23 cellular contexts compared by ENCODE assay signal in the genomic region with DNA sequence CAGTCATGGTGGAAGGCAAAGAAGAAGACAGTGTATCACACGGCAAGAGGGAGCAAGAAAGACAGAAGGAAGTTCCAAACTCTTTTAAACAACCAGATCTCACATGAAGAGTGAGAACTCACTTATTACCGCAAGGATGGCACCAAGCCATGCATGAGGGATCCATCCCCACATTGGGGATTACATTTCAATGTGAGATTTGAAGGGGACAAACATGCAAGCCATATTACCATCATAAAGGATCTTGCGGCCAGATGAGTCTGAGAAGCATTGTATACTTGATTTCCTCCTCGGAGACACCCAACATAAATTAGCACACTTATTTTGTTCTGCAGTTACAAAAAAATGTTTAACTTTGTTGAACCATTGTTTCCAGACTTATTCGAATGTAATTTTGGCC.
DNase-seq lines count a peak whose midpoint lies in the region; ATAC-seq, FAIRE-seq and TF ChIP-seq lines count a peak whose summit lies in the region.
"Had no signal": no experiment of that assay in that cellular context is flagged by ENCODE, and none has a peak within 500 bp of the region (broad histone marks: within the 10 kb centered on the region; RNA-seq: fewer than 3 reads in every experiment).

No MANE protein-coding gene starts in this region.

- no peaks in the 10 kb centered on the region for H3K9me3 Mint-ChIP-seq in activated CD4-positive, alpha-beta T cell treated with anti-CD3 and anti-CD28 coated beads, Interleukin-2, amount 10 ng/mL, durations not matched to agents 24 days and 14 days
- H3K9me3 Mint-ChIP-seq in activated CD8-positive, alpha-beta T cell treated with anti-CD3 and anti-CD28 coated beads, Interleukin-2, amount 10 ng/mL, durations not matched to agents 7 days and 5 days (ENCODE audit: insufficient read depth), result no peaks in the 10 kb centered on the region
- H3K9me3 Mint-ChIP-seq: CD4-positive, alpha-beta T cell; CD8-positive, alpha-beta memory T cell had no signal

- H3K4me1 ChIP-seq in DND-41 (ENCODE audit: insufficient read depth, low read length), result peaks cover 29% of the 10 kb centered on the region
- H3K4me1 ChIP-seq in HAP-1, result peaks cover 19% of the 10 kb centered on the region
- peaks cover 0 to 12% (median 10%) of the 10 kb centered on the region in 4 experiments; a peak in 6 of 7 replicates for H3K4me1 ChIP-seq in H1 (replicated peaks in 1 of 4; ENCODE audit: control insufficient read depth in 3 of 4, insufficient read depth in 4 of 4, low read length in 3 of 4)
- peaks cover 2 to 8% of the 10 kb centered on the region in 2 donors for H3K4me1 ChIP-seq in neuronal stem cell (ENCODE audit: control insufficient read depth in 2 of 2, insufficient read depth in 1 of 2, low read depth in 1 of 2, low read length in 2 of 2)
- H3K4me1 ChIP-seq: BE2C had no signal

- no peak overlapping the region for H2BK15ac ChIP-seq in H1 (ENCODE audit: low read length)
- H2BK15ac ChIP-seq in neuronal stem cell (ENCODE audit: low read length), result no peak overlapping the region

- no peak overlapping the region for H2BK20ac ChIP-seq in H1 (ENCODE audit: low read length)

- no peak for TF ChIP-seq POLR2A in H1 (IDR thresholded peaks at IDR 0.05; ENCODE audit: control extremely low read depth in 1 of 2, low read depth in 2 of 2, low read length in 2 of 2)

- 82% methylated on average over 5 of the region's 5 CpGs; no CpG with 5 or more reads in 1 of the 2 experiments for WGBS in H1 (ENCODE audit: extremely low coverage in 1 of 2, insufficient coverage in 1 of 2, insufficient read length in 1 of 2, insufficient replicate concordance in 2 of 2, low coverage in 1 of 2, low lambda C conversion rate in 2 of 2, missing lambda C conversion rate in 1 of 2), 2 experiments
- no CpG with 5 or more reads among the region's 5 CpGs for WGBS in neuronal stem cell (ENCODE audit: extremely low coverage in 2 of 2, insufficient read length in 2 of 2, insufficient replicate concordance in 1 of 2), 2 donors

- no peaks in the 10 kb centered on the region for H3K23me2 ChIP-seq in H1 (ENCODE audit: low read depth, low read length)

- peaks cover 2% of the 10 kb centered on the region for H3K27me3 Mint-ChIP-seq in activated CD4-positive, alpha-beta T cell treated with anti-CD3 and anti-CD28 coated beads, Interleukin-2, amount 10 ng/mL, durations not matched to agents 24 days and 14 days
- H3K27me3 Mint-ChIP-seq in activated CD8-positive, alpha-beta T cell treated with anti-CD3 and anti-CD28 coated beads, Interleukin-2, amount 10 ng/mL, durations not matched to agents 7 days and 5 days (ENCODE audit: low read depth), result peaks cover 3% of the 10 kb centered on the region

- no peak for TF ChIP-seq CTCF in DND-41 (IDR thresholded peaks at IDR 0.05; ENCODE audit: borderline replicate concordance, extremely low read depth, low read length, poor library complexity, severe bottlenecking)
- TF ChIP-seq CTCF in H1 (IDR thresholded peaks at IDR 0.05; ENCODE audit: control extremely low read depth in 1 of 3, insufficient read depth in 1 of 3, low read depth in 1 of 3, low read length in 3 of 3), result no peak

- H2AK5ac ChIP-seq in H1 (ENCODE audit: low read depth, low read length) (no peak overlapping the region), neuronal stem cell (ENCODE audit: low read depth, low read length) (no peak overlapping the region)

- POLR2A ChIA-PET in H1 (lab: Charles Lee; ENCODE audit: partially characterized antibody), result interaction anchor here (0.6 kb wide), 1 partner anchor 12 kb away, joined by 3 read pairs; no protein-coding TSS in a partner anchor
- POLR2A ChIA-PET in activated CD8-positive, alpha-beta T cell treated with anti-CD3 and anti-CD28 coated beads, Interleukin-2, amount 10 ng/mL, durations not matched to agents 7 days and 5 days (lab: Charles Lee), result no interaction called here

- ATAC-seq in DND-41 (ENCODE audit: insufficient read depth, low read depth), result no peak
- no peak for ATAC-seq in activated CD8-positive, alpha-beta T cell treated with anti-CD3 and anti-CD28 coated beads, Interleukin-2, amount 10 ng/mL, durations not matched to agents 7 days and 5 days
- ATAC-seq: A549 had no signal

- H3K4me1 Mint-ChIP-seq in activated CD4-positive, alpha-beta T cell treated with anti-CD3 and anti-CD28 coated beads, Interleukin-2, amount 10 ng/mL, durations not matched to agents 24 days and 14 days, result peaks cover 2% of the 10 kb centered on the region
- H3K4me1 Mint-ChIP-seq in activated CD8-positive, alpha-beta T cell treated with anti-CD3 and anti-CD28 coated beads, Interleukin-2, amount 10 ng/mL, durations not matched to agents 7 days and 5 days (ENCODE audit: low read depth), result peaks cover 18% of the 10 kb centered on the region
- H3K4me1 Mint-ChIP-seq: CD8-positive, alpha-beta memory T cell had no signal

- H3K36me3 Mint-ChIP-seq in activated CD4-positive, alpha-beta T cell treated with anti-CD3 and anti-CD28 coated beads, Interleukin-2, amount 10 ng/mL, durations not matched to agents 24 days and 14 days (ENCODE audit: low read depth), result no peaks in the 10 kb centered on the region
- no peaks in the 10 kb centered on the region for H3K36me3 Mint-ChIP-seq in activated CD8-positive, alpha-beta T cell treated with anti-CD3 and anti-CD28 coated beads, Interleukin-2, amount 10 ng/mL, durations not matched to agents 7 days and 5 days (ENCODE audit: low read depth)
- H3K36me3 Mint-ChIP-seq: CD14-positive monocyte; CD8-positive, alpha-beta memory T cell had no signal

- no peak for TF ChIP-seq EP300 in H1 (IDR thresholded peaks at IDR 0.05; ENCODE audit: borderline replicate concordance in 1 of 2, low read depth in 2 of 2, low read length in 2 of 2)

- in situ Hi-C loops in HAP-1 (cut with MboI; ENCODE audit: low sequenced_read_pairs), result no loop called here

- DNase-seq in DND-41 (no peak), HAP-1 (ENCODE audit: low spot score in 2 of 2) (peak; percentile 59 to 78), H1 (ENCODE audit: low read depth in 1 of 2, low spot score in 2 of 2) (no peak), neuronal stem cell (ENCODE audit: low spot score) (no peak), GM03348 (ENCODE audit: low spot score) (no peak)
- DNase-seq in activated CD4-positive, alpha-beta T cell treated with anti-CD3 and anti-CD28 coated beads, Interleukin-2, amount 10 ng/mL, durations not matched to agents 24 days and 14 days, result no peak
- no peak for DNase-seq in activated CD8-positive, alpha-beta T cell treated with anti-CD3 and anti-CD28 coated beads, Interleukin-2, amount 10 ng/mL, durations not matched to agents 7 days and 5 days
- DNase-seq: 8988T; ACHN; AML-193; BE2C; CD4-positive, alpha-beta T cell; CD8-positive, alpha-beta memory T cell; DMS 273 treated with DMSO at 0.1 percent for 48 hours; DMS79; GF-D8; GM23248; HCEC 1CT had no signal

- no peak overlapping the region for H4K5ac ChIP-seq in H1 (ENCODE audit: insufficient read length, low read depth, low read length)

- H3K79me2 ChIP-seq in DND-41 (ENCODE audit: insufficient read depth, low read length) (no peaks in the 10 kb centered on the region), H1 (ENCODE audit: control insufficient read depth in 1 of 2, insufficient read depth in 2 of 2, low read length in 2 of 2) (no peaks in the 10 kb centered on the region)

- no peaks in the 10 kb centered on the region for H3K79me1 ChIP-seq in H1 (ENCODE audit: low read depth, low read length)
- no peaks in the 10 kb centered on the region for H3K79me1 ChIP-seq in neuronal stem cell (ENCODE audit: low read depth, low read length)

- FAIRE-seq in H1 (lab: Jason Lieb, UNC), result no peak
- FAIRE-seq: A549, D721Med, H54 had no signal

- no peak overlapping the region for H3K27ac ChIP-seq in DND-41 (ENCODE audit: low read length)
- H3K27ac ChIP-seq in H1 (ENCODE audit: low read depth, low read length), result no peak overlapping the region
- H3K27ac ChIP-seq in neuronal stem cell (replicated peaks; ENCODE audit: low read length), result no peak overlapping the region
- H3K27ac ChIP-seq: A549; BLaER1 treated with 17β-estradiol and CSF1 and Interleukin-3, amounts not matched to agents 10 nM and 100 nM; GM23248 had no signal

- CTCF ChIA-PET in H1 (lab: Charles Lee; ENCODE audit: partially characterized antibody), result interaction anchor here (0.6 kb wide), 1 partner anchor 13 kb away, joined by 3 read pairs; no protein-coding TSS in a partner anchor
- CTCF ChIA-PET in activated CD8-positive, alpha-beta T cell treated with anti-CD3 and anti-CD28 coated beads, Interleukin-2, amount 10 ng/mL, durations not matched to agents 7 days and 5 days (lab: Charles Lee), result no interaction called here

- H4K20me1 ChIP-seq in DND-41 (ENCODE audit: insufficient read depth, low read length), result no peaks in the 10 kb centered on the region
- no peaks in the 10 kb centered on the region for H4K20me1 ChIP-seq in H1 (replicated peaks in 1 of 2; ENCODE audit: control insufficient read depth in 1 of 2, insufficient read depth in 2 of 2, low read length in 2 of 2)
- H4K20me1 ChIP-seq: BLaER1 treated with 17β-estradiol and CSF1 and Interleukin-3, amounts not matched to agents 10 nM and 100 nM had no signal

- H3K23ac ChIP-seq in H1 (ENCODE audit: insufficient read length) (no peak overlapping the region), neuronal stem cell (ENCODE audit: low read depth, low read length, poor library complexity) (no peak overlapping the region)

- H2BK120ac ChIP-seq in H1 (replicated peaks; ENCODE audit: low read depth, low read length) (no peak overlapping the region), neuronal stem cell (ENCODE audit: low read depth, low read length) (no peak overlapping the region)

- H2BK12ac ChIP-seq in H1 (ENCODE audit: low read depth, low read length) (no peak overlapping the region), neuronal stem cell (ENCODE audit: low read length) (no peak overlapping the region)

- no peak overlapping the region for H3K27ac Mint-ChIP-seq in activated CD4-positive, alpha-beta T cell treated with anti-CD3 and anti-CD28 coated beads, Interleukin-2, amount 10 ng/mL, durations not matched to agents 24 days and 14 days
- H3K27ac Mint-ChIP-seq in activated CD8-positive, alpha-beta T cell treated with anti-CD3 and anti-CD28 coated beads, Interleukin-2, amount 10 ng/mL, durations not matched to agents 7 days and 5 days, result no peak overlapping the region
- H3K27ac Mint-ChIP-seq: CD14-positive monocyte; CD4-positive, alpha-beta T cell; CD8-positive, alpha-beta memory T cell had no signal

- H3K4me3 ChIP-seq in DND-41 (ENCODE audit: low read depth in 1 of 2, low read length in 2 of 2) (no peak overlapping the region), HAP-1 (no peak overlapping the region), H1 (ENCODE audit: extremely low read depth in 1 of 4, insufficient read depth in 2 of 4, low read depth in 3 of 4, low read length in 4 of 4) (no peak overlapping the region), neuronal stem cell (ENCODE audit: low read length in 2 of 2) (no peak overlapping the region)
- H3K4me3 ChIP-seq: A549; BLaER1 treated with 17β-estradiol and CSF1 and Interleukin-3, amounts not matched to agents 10 nM and 100 nM; GM23248 had no signal

- TF ChIP-seq RAD21 in H1 (IDR thresholded peaks at IDR 0.05 in 1 of 2, conservative IDR thresholded peaks at IDR 0.05 in 1 of 2; ENCODE audit: low read depth in 2 of 2, low read length in 2 of 2), result no peak

- H4K91ac ChIP-seq in H1 (replicated peaks; ENCODE audit: insufficient read length, low read length), result no peak overlapping the region
- no peak overlapping the region for H4K91ac ChIP-seq in neuronal stem cell (ENCODE audit: low read depth, low read length, poor library complexity)

- H3K27me3 ChIP-seq in DND-41 (ENCODE audit: insufficient read depth, low read length, poor library complexity), result no peaks in the 10 kb centered on the region
- no peaks in the 10 kb centered on the region for H3K27me3 ChIP-seq in HAP-1 (ENCODE audit: low read depth)
- no peaks in the 10 kb centered on the region for H3K27me3 ChIP-seq in H1 (replicated peaks in 1 of 4; ENCODE audit: control insufficient read depth in 3 of 4, extremely low read depth in 1 of 4, insufficient read depth in 3 of 4, low read length in 3 of 4)
- no peaks in the 10 kb centered on the region for H3K27me3 ChIP-seq in neuronal stem cell (ENCODE audit: control insufficient read depth in 3 of 3, insufficient read depth in 3 of 3, low read depth in 1 of 3, low read length in 3 of 3)
- H3K27me3 ChIP-seq: BE2C; BLaER1 treated with 17β-estradiol and CSF1 and Interleukin-3, amounts not matched to agents 10 nM and 100 nM had no signal

- no peak overlapping the region for H3K4ac ChIP-seq in H1 (replicated peaks; ENCODE audit: insufficient read length, low read depth, low read length)
- no peak overlapping the region for H3K4ac ChIP-seq in neuronal stem cell (ENCODE audit: low read length)

- no peak overlapping the region for H2BK5ac ChIP-seq in H1 (ENCODE audit: low read depth, low read length)
- H2BK5ac ChIP-seq in neuronal stem cell (ENCODE audit: low read length), result no peak overlapping the region

- H4K8ac ChIP-seq in H1 (ENCODE audit: extremely low read depth, insufficient read depth, low read length), result no peak overlapping the region
- H4K8ac ChIP-seq in neuronal stem cell (ENCODE audit: low read depth, low read length), result no peak overlapping the region

- H3K18ac ChIP-seq in H1 (ENCODE audit: extremely low read depth, low read length), result no peak overlapping the region
- H3K18ac ChIP-seq in neuronal stem cell (ENCODE audit: low read length), result no peak overlapping the region

- no peak overlapping the region for H3K9ac ChIP-seq in DND-41 (ENCODE audit: low read depth, low read length)
- H3K9ac ChIP-seq in H1 (replicated peaks in 1 of 4; ENCODE audit: extremely low read depth in 1 of 4, low read depth in 3 of 4, low read length in 3 of 4), result no peak overlapping the region
- no peak overlapping the region for H3K9ac ChIP-seq in neuronal stem cell (ENCODE audit: low read depth, low read length, poor library complexity)
- H3K9ac ChIP-seq: BLaER1 treated with 17β-estradiol and CSF1 and Interleukin-3, amounts not matched to agents 10 nM and 100 nM; GM23248 had no signal

- H3K4me2 ChIP-seq in DND-41 (ENCODE audit: insufficient read depth, low read length) (no peak overlapping the region), H1 (ENCODE audit: insufficient read depth in 1 of 2, low read depth in 2 of 2, low read length in 2 of 2) (no peak overlapping the region), neuronal stem cell (ENCODE audit: insufficient read depth, low read length, poor library complexity, severe bottlenecking) (no peak overlapping the region)
- H3K4me2 ChIP-seq: A549; BLaER1 treated with 17β-estradiol and CSF1 and Interleukin-3, amounts not matched to agents 10 nM and 100 nM had no signal

- no peak overlapping the region for H3K4me3 Mint-ChIP-seq in activated CD4-positive, alpha-beta T cell treated with anti-CD3 and anti-CD28 coated beads, Interleukin-2, amount 10 ng/mL, durations not matched to agents 24 days and 14 days
- H3K4me3 Mint-ChIP-seq in activated CD8-positive, alpha-beta T cell treated with anti-CD3 and anti-CD28 coated beads, Interleukin-2, amount 10 ng/mL, durations not matched to agents 7 days and 5 days, result no peak overlapping the region
- H3K4me3 Mint-ChIP-seq: CD14-positive monocyte; CD4-positive, alpha-beta T cell; CD8-positive, alpha-beta memory T cell had no signal

- H3K14ac ChIP-seq in H1 (ENCODE audit: insufficient read length) (no peak overlapping the region), neuronal stem cell (ENCODE audit: low read length) (no peak overlapping the region)

- no peak overlapping the region for H3K56ac ChIP-seq in H1 (replicated peaks; ENCODE audit: insufficient read length, low read depth, low read length)

- intact Hi-C loops in activated CD4-positive, alpha-beta T cell treated with anti-CD3 and anti-CD28 coated beads, Interleukin-2, amount 10 ng/mL, durations not matched to agents 24 days and 14 days (cut with micrococcal nuclease), result no loop called here

- no peaks in the 10 kb centered on the region for H3K9me3 ChIP-seq in DND-41 (ENCODE audit: insufficient read depth, low read length, severe bottlenecking)
- H3K9me3 ChIP-seq in HAP-1, result no peaks in the 10 kb centered on the region
- H3K9me3 ChIP-seq in H1 (ENCODE audit: insufficient read depth in 2 of 2, low read depth in 1 of 2, low read length in 1 of 2), result no peaks in the 10 kb centered on the region
- no peaks in the 10 kb centered on the region for H3K9me3 ChIP-seq in neuronal stem cell (replicated peaks in 1 of 2; ENCODE audit: control insufficient read depth in 2 of 2, insufficient read depth in 1 of 2, low read depth in 1 of 2, low read length in 2 of 2)
- H3K9me3 ChIP-seq: A549; BE2C; BLaER1 treated with 17β-estradiol and CSF1 and Interleukin-3, amounts not matched to agents 10 nM and 100 nM had no signal

- H2AFZ ChIP-seq in DND-41 (ENCODE audit: low read depth, low read length) (0 out of 2 replicates have a peak overlapping the region, but pooled peaks have one; percentile 9), H1 (ENCODE audit: low read length) (peak overlapping the region; percentile 70; the same call in 1 of the 2 replicates), neuronal stem cell (ENCODE audit: low read length) (peak overlapping the region; percentile 65)
- H2AFZ ChIP-seq: GM23248 had no signal

- H3K36me3 ChIP-seq in DND-41 (ENCODE audit: insufficient read depth, low read length) (no peaks in the 10 kb centered on the region), HAP-1 (replicated peaks) (no peaks in the 10 kb centered on the region), H1 (ENCODE audit: control insufficient read depth in 2 of 4, insufficient read depth in 4 of 4, low read length in 3 of 4) (no peaks in the 10 kb centered on the region), neuronal stem cell (replicated peaks in 1 of 2; ENCODE audit: control insufficient read depth in 2 of 2, insufficient read depth in 2 of 2, low read length in 2 of 2) (no peaks in the 10 kb centered on the region)
- H3K36me3 ChIP-seq: BE2C; BLaER1 treated with 17β-estradiol and CSF1 and Interleukin-3, amounts not matched to agents 10 nM and 100 nM had no signal

Comparison
In these comparisons a context has a peak if more than half of its experiments do, and no peak if none do; other contexts are left out.
1. DNase-seq: peak in HAP-1 (2 of 2); none in DND-41 (single experiment), H1 (0 of 2), neuronal stem cell (single experiment), activated CD4-positive, alpha-beta T cell treated with anti-CD3 and anti-CD28 coated beads, Interleukin-2, amount 10 ng/mL, durations not matched to agents 24 days and 14 days (single experiment), activated CD8-positive, alpha-beta T cell treated with anti-CD3 and anti-CD28 coated beads, Interleukin-2, amount 10 ng/mL, durations not matched to agents 7 days and 5 days (single experiment) and GM03348 (single experiment).
2. H2AFZ ChIP-seq: peak in every context shown above with its lines; median percentile 70 in H1; 65 in neuronal stem cell; 9 in DND-41.